8 cellular contexts compared by ENCODE assay signal in the genomic region with DNA sequence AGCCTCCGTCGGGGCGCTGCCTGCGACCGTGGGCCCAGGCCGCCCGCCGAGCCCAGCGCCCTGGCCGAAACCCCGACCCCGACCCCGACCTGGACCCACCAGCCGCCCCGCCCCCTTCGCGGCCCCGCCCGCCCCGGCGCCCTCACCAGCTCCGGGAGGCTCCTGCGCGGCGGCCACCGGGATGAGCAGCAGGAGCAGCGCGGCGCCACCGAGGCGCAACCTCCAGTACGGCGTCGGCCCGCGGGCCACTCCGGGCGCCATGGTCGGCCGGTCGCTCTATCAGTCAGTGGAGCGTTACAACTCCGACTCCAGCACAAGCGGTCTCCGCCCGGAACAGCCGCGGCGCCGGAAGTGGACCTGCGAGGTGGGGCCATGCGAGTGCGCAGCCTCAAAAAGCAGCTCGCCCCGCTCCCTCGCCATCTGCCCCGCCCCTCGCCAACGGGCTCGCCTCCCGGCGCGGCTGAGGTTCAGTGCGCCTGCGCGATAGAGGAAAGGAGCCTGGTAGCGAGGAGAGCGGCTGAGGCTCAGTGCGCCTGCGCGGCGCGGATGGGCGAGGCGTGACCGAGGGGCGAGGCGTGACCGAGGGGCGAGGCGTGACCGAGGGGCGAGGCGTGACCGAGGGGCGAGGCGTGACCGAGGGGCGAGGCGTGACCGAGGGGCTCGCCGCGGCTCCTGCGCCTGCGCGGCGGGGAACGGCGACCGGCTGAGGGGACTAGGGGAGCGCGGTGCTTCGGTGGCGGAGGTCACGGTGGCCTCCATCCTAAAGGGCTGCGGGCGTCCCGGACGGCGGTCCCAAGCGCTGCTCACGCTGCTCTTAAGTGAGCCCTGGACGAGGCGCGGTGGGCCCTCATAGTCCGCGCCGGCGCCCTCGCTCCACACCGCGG. TPM values are rescaled to one million over a fixed set of nuclear protein-coding genes. Genes with fewer than 3 reads are reported as not detected.
DNase-seq lines count a peak whose midpoint lies in the region; ATAC-seq, FAIRE-seq and TF ChIP-seq lines count a peak whose summit lies in the region.

A gene with protein sequence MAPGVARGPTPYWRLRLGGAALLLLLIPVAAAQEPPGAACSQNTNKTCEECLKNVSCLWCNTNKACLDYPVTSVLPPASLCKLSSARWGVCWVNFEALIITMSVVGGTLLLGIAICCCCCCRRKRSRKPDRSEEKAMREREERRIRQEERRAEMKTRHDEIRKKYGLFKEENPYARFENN (minus strand): TSS at position 335 of the 884 bp plus-strand sequence. CDS start 74 bp downstream, at position 261.

- H3K9ac ChIP-seq in OCI-LY1 (ENCODE audit: low read length): peak within 1 kb of the TSS; percentile 74

- no peaks in the 10 kb centered on the region; the same call in 1 of the 2 replicates for H3K27me3 ChIP-seq in OCI-LY1 (ENCODE audit: insufficient read depth, low read length)

- H2AFZ ChIP-seq in OCI-LY1 (ENCODE audit: low read length): peak within 1 kb of the TSS; percentile 87; the same call in 1 of the 2 replicates

- H3K36me3 ChIP-seq in OCI-LY1 (ENCODE audit: insufficient read depth, low read length): no peaks in the 10 kb centered on the region; the same call in 1 of the 2 replicates
- H3K36me3 ChIP-seq in mesodermal cell (ENCODE audit: control insufficient read depth, insufficient read depth, low read length): peaks cover 9% of the 10 kb centered on the region

- ATAC-seq in GM21515 (IDR thresholded peaks at IDR 0.05; ENCODE audit: unreplicated experiment): peak; percentile 68

- H3K4me3 ChIP-seq in OCI-LY1 (ENCODE audit: low read depth, low read length, poor library complexity, severe bottlenecking) (peak within 1 kb of the TSS; percentile 80), mesodermal cell (ENCODE audit: extremely low read depth, insufficient read depth, low read length, poor library complexity, severe bottlenecking) (peak within 1 kb of the TSS; percentile 94)

- no peak within 1 kb of the TSS for H3K27ac ChIP-seq in OCI-LY1 (ENCODE audit: low read depth, low read length, poor library complexity, severe bottlenecking)
- peak within 1 kb of the TSS; percentile 97 for H3K27ac ChIP-seq in mesodermal cell (ENCODE audit: low read depth, low read length, severe bottlenecking)

- FAIRE-seq in D721Med (lab: Jason Lieb, UNC): no peak

- H3F3A ChIP-seq in OCI-LY1 (ENCODE audit: insufficient read depth, low read length): 0 out of 2 replicates have a peak, but pooled peaks cover 5% of the 10 kb centered on the region

- H3K4me2 ChIP-seq in OCI-LY1 (ENCODE audit: low read length): peak within 1 kb of the TSS; percentile 93

- TF ChIP-seq CTCF in D721Med (IDR thresholded peaks at IDR 0.05; ENCODE audit: insufficient read depth, missing control alignments) (no peak), OCI-LY1 (IDR thresholded peaks at IDR 0.05; ENCODE audit: low read length) (no peak)

- H3K79me2 ChIP-seq in OCI-LY1 (ENCODE audit: insufficient read depth, low read length): peaks cover 6% of the 10 kb centered on the region

- H4K20me1 ChIP-seq in OCI-LY1 (ENCODE audit: insufficient read depth, low read length): no peaks in the 10 kb centered on the region

- 0 to 1% methylated on average over 61 to 75 of the region's 123 CpGs for WGBS in mesodermal cell (ENCODE audit: insufficient coverage in 2 of 2), 2 experiments

- H3K4me1 ChIP-seq in OCI-LY1 (ENCODE audit: insufficient read depth, low read length, severe bottlenecking) (peaks cover 38% of the 10 kb centered on the region), mesodermal cell (ENCODE audit: control insufficient read depth, insufficient read depth, low read length, poor library complexity, severe bottlenecking) (peaks cover 24% of the 10 kb centered on the region)

- DNase-seq in D721Med (ENCODE audit: insufficient read length, low spot score): peak; percentile 98
- peak; percentile 99 for DNase-seq in HuH-7 (ENCODE audit: low spot score)
- DNase-seq in activated CD8-positive, alpha-beta memory T cell treated with anti-CD3 and anti-CD28 coated beads, Interleukin-2, amount 50 U/mL, for 4 hours: peak; percentile 100
- DNase-seq in stimulated activated CD8-positive, alpha-beta memory T cell treated with anti-CD3 and anti-CD28 coated beads, Interleukin-15, amount 100 ng/mL, for 24 hours (ENCODE audit: low read depth): peak; percentile 97

- in situ Hi-C loops in endometrial microvascular endothelial cells (cut with HindIII; ENCODE audit: inconsistent ontology term, low pct_unique_long_range_greater_than_20kb, low sequenced_read_pairs): no loop called here

- H3K9me3 ChIP-seq in OCI-LY1 (ENCODE audit: low read length) (no peaks in the 10 kb centered on the region), mesodermal cell (ENCODE audit: control insufficient read depth, low read length) (no peaks in the 10 kb centered on the region)

- H3K9me2 ChIP-seq in OCI-LY1 (ENCODE audit: low read depth, low read length): no peaks in the 10 kb centered on the region

RNA-seq across cellular contexts. Expression of the gene that starts here (rescaled TPM):
- total RNA-seq in endometrial microvascular endothelial cells (ENCODE audit: inconsistent ontology term): 494 TPM
- polyA plus RNA-seq in mesodermal cell (2013, experiment 1 of 2): 463 TPM
- 473 TPM for polyA plus RNA-seq in mesodermal cell (2013, experiment 2 of 2)
